25 cellular contexts compared by ENCODE assay signal in the genomic region with DNA sequence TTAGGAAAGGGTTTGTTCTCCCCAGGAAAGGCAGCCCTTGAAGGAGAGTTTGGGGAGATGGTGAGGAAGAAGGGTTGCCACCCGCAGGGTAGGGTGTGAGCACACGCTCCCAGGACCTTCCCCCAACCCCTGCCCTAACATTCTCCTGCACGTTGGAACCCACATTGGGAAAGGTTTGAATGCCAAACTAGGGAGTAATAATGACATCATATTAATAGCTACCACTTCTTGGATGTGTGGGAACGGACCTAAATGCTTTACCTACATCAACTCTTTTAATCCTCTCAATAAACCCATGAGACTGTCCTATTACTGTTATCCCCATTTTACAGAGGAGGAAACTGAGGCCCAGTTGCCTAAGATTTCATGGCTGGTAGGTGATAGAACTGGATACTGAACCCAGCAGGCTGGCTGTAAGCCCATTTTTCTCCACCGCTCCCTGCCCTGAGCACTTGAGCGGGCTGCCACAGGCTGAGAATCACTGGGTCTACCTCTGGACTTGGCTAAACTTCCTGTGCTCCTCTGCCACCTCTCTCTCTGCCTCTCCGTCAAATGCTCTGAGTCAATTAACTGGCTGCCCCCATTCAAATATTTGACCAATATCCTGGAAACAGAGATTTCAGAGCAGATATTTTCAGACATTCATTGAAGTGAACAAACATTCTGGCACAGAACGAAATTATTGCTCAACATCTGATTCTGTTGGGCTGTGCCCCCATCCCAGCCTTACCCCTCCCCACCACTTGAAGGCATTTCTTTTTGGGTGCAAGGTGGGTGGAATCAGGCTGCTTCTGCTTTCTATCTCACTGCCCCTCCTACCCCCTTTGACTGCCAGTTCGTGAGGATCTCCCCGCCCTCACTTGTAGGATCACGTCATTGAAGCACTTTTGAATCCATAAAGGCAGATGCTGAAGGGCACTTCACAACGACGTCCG.
DNase-seq lines count a peak whose midpoint lies in the region; ATAC-seq and TF ChIP-seq lines count a peak whose summit lies in the region.
"Had no signal": no experiment of that assay in that cellular context is flagged by ENCODE, and none has a peak within 500 bp of the region (broad histone marks: within the 10 kb centered on the region; RNA-seq: fewer than 3 reads in every experiment).

No MANE protein-coding gene starts in this region.

- H3K9ac ChIP-seq in SK-N-SH: no peak overlapping the region
- H3K9ac ChIP-seq: KMS-11 had no signal

- no peak for TF ChIP-seq EP300 in SK-N-SH (IDR thresholded peaks at IDR 0.05; ENCODE audit: borderline replicate concordance in 1 of 2, low read depth in 1 of 2, low read length in 1 of 2)

- no peaks in the 10 kb centered on the region for H4K20me1 ChIP-seq in SK-N-SH (ENCODE audit: insufficient read depth)

- TF ChIP-seq CTCF in NB4 (IDR thresholded peaks at IDR 0.05; ENCODE audit: low read depth, low read length): no peak
- no peak for TF ChIP-seq CTCF in lung (IDR thresholded peaks at IDR 0.05; ENCODE audit: control extremely low read depth, extremely low read depth)
- no peak for TF ChIP-seq CTCF in SK-N-SH (IDR thresholded peaks at IDR 0.05)

- H3K27ac Mint-ChIP-seq in activated T-cell treated with anti-CD3 and anti-CD28 coated beads, Interleukin-2, amount 50 U/mL, for 72 hours: no peak overlapping the region
- H3K27ac Mint-ChIP-seq: activated CD4-positive, alpha-beta T cell treated with anti-CD3 and anti-CD28 coated beads for 36 hours; activated naive CD4-positive, alpha-beta T cell treated with anti-CD3 and anti-CD28 coated beads, Interleukin-2, amount 10 ng/mL, durations not matched to agents 7 days and 5 days; CD4-positive, alpha-beta memory T cell; natural killer cell treated with Interleukin-12 subunit alpha and Interleukin-12 subunit beta and Interleukin-15 and Interleukin-18, amount 100 ng/mL, for 72 hours had no signal

- ATAC-seq in lung (ENCODE audit: insufficient read depth, low FRiP score): peak; percentile 41
- ATAC-seq in activated T-cell treated with anti-CD3 and anti-CD28 coated beads, Interleukin-2, amount 50 U/mL, for 72 hours (replicated peaks in 1 of 2): no peak
- ATAC-seq: activated CD4-positive, alpha-beta T cell treated with anti-CD3 and anti-CD28 coated beads for 36 hours; esophagus mucosa; natural killer cell treated with Interleukin-12 subunit alpha and Interleukin-12 subunit beta and Interleukin-15 and Interleukin-18, amount 100 ng/mL, for 72 hours had no signal

- no peak overlapping the region for H3K4me2 ChIP-seq in SK-N-SH
- H3K4me2 ChIP-seq: KMS-11 had no signal

- no peaks in the 10 kb centered on the region for H3K79me2 ChIP-seq in SK-N-SH (ENCODE audit: insufficient read depth)

- H3K4me3 ChIP-seq in NB4 (ENCODE audit: low read depth, low read length) (no peak overlapping the region), SJCRH30 (no peak overlapping the region), lung (no peak overlapping the region), SK-N-SH (ENCODE audit: low read depth in 2 of 2, low read length in 1 of 2) (no peak overlapping the region)
- H3K4me3 ChIP-seq: dorsolateral prefrontal cortex, psoas muscle, SJSA1 had no signal

- H2AFZ ChIP-seq in SK-N-SH (ENCODE audit: low read depth): no peak overlapping the region

- peaks cover 4% of the 10 kb centered on the region for H3K27me3 Mint-ChIP-seq in activated T-cell treated with anti-CD3 and anti-CD28 coated beads, Interleukin-2, amount 50 U/mL, for 72 hours (ENCODE audit: low read depth)

- POLR2A ChIA-PET in SK-N-SH (lab: Yijun Ruan, JAX): no interaction called here

- no peaks in the 10 kb centered on the region for H3K36me3 Mint-ChIP-seq in activated T-cell treated with anti-CD3 and anti-CD28 coated beads, Interleukin-2, amount 50 U/mL, for 72 hours (ENCODE audit: insufficient read depth in 2 of 2)
- H3K36me3 Mint-ChIP-seq: activated naive CD4-positive, alpha-beta T cell treated with anti-CD3 and anti-CD28 coated beads, Interleukin-2, amount 10 ng/mL, durations not matched to agents 7 days and 5 days; CD4-positive, alpha-beta memory T cell; natural killer cell treated with Interleukin-12 subunit alpha and Interleukin-12 subunit beta and Interleukin-15 and Interleukin-18, amount 100 ng/mL, for 72 hours had no signal

- peak overlapping the region; percentile 87 for H3K27ac ChIP-seq in SJCRH30
- no peak overlapping the region for H3K27ac ChIP-seq in lung (ENCODE audit: low read depth in 1 of 2, low read length in 1 of 2)
- no peak overlapping the region for H3K27ac ChIP-seq in SK-N-SH (ENCODE audit: low read depth in 2 of 2, low read length in 1 of 2)
- H3K27ac ChIP-seq: 22Rv1, dorsolateral prefrontal cortex, HL-60, KMS-11, psoas muscle, SJSA1 had no signal

- DNase-seq in DMS53 (lab: John Stamatoyannopoulos, UW): peak; percentile 43
- DNase-seq in DMS53 treated with DMSO at 0.1 percent for 48 hours (lab: John Stamatoyannopoulos, UW; ENCODE audit: unreplicated experiment): no peak
- peak; percentile 42 for DNase-seq in NB4 (ENCODE audit: low read depth)
- DNase-seq in SJCRH30: peak; percentile 38 to 52
- peak; percentile 35 for DNase-seq in lung (ENCODE audit: low spot score)
- no peak for DNase-seq in putamen (ENCODE audit: low spot score)
- DNase-seq in SK-N-SH: no peak
- DNase-seq in activated T-cell treated with anti-CD3 and anti-CD28 coated beads, Interleukin-2, amount 50 U/mL, for 72 hours: no peak
- DNase-seq: activated CD4-positive, alpha-beta T cell treated with anti-CD3 and anti-CD28 coated beads for 36 hours; activated CD8-positive, alpha-beta memory T cell treated with anti-CD3 and anti-CD28 coated beads, Interleukin-2, amount 50 U/mL, for 48 hours; activated naive CD4-positive, alpha-beta T cell treated with anti-CD3 and anti-CD28 coated beads, Interleukin-2, amount 10 ng/mL, durations not matched to agents 7 days and 5 days; CD4-positive, alpha-beta memory T cell; dorsolateral prefrontal cortex; EL; NCI-H1694 treated with DMSO at 0.1 percent for 48 hours; NK-92 treated with Interleukin-12 subunit alpha and Interleukin-12 subunit beta, amount 100 ng/mL, for 24 hours; psoas muscle; stimulated activated naive CD4-positive, alpha-beta T cell treated with Interleukin-2 at 50 U/mL for 16 hours; T-helper 9 cell had no signal

- H3F3A ChIP-seq in SK-N-SH (replicated peaks; ENCODE audit: insufficient read depth): no peaks in the 10 kb centered on the region

- H3K4me1 Mint-ChIP-seq in activated T-cell treated with anti-CD3 and anti-CD28 coated beads, Interleukin-2, amount 50 U/mL, for 72 hours (ENCODE audit: low read depth): no peaks in the 10 kb centered on the region
- H3K4me1 Mint-ChIP-seq: activated CD4-positive, alpha-beta T cell treated with anti-CD3 and anti-CD28 coated beads for 36 hours; activated naive CD4-positive, alpha-beta T cell treated with anti-CD3 and anti-CD28 coated beads, Interleukin-2, amount 10 ng/mL, durations not matched to agents 7 days and 5 days; CD4-positive, alpha-beta memory T cell had no signal

- no peaks in the 10 kb centered on the region for H3K9me3 Mint-ChIP-seq in activated T-cell treated with anti-CD3 and anti-CD28 coated beads, Interleukin-2, amount 50 U/mL, for 72 hours
- H3K9me3 Mint-ChIP-seq: activated naive CD4-positive, alpha-beta T cell treated with anti-CD3 and anti-CD28 coated beads, Interleukin-2, amount 10 ng/mL, durations not matched to agents 7 days and 5 days; CD4-positive, alpha-beta memory T cell; natural killer cell treated with Interleukin-12 subunit alpha and Interleukin-12 subunit beta and Interleukin-15 and Interleukin-18, amount 100 ng/mL, for 72 hours had no signal

- H3K36me3 ChIP-seq in SJCRH30 (no peaks in the 10 kb centered on the region), lung (ENCODE audit: control insufficient read depth in 2 of 2, insufficient read depth in 2 of 2, low read length in 2 of 2) (no peaks in the 10 kb centered on the region), SK-N-SH (replicated peaks in 1 of 2; ENCODE audit: control insufficient read depth in 1 of 2, insufficient read depth in 2 of 2, low read length in 1 of 2) (no peaks in the 10 kb centered on the region)
- H3K36me3 ChIP-seq: SJSA1 had no signal

- H3K9me2 ChIP-seq in SK-N-SH: no peaks in the 10 kb centered on the region

- no peak for TF ChIP-seq POLR2A in NB4 (IDR thresholded peaks at IDR 0.05; ENCODE audit: extremely low read depth, insufficient read length)

- no peak for TF ChIP-seq RAD21 in SK-N-SH (IDR thresholded peaks at IDR 0.05; ENCODE audit: low read length)

- H3K4me3 Mint-ChIP-seq in activated T-cell treated with anti-CD3 and anti-CD28 coated beads, Interleukin-2, amount 50 U/mL, for 72 hours: no peak overlapping the region
- H3K4me3 Mint-ChIP-seq: activated CD4-positive, alpha-beta T cell treated with anti-CD3 and anti-CD28 coated beads for 36 hours; activated naive CD4-positive, alpha-beta T cell treated with anti-CD3 and anti-CD28 coated beads, Interleukin-2, amount 10 ng/mL, durations not matched to agents 7 days and 5 days; CD4-positive, alpha-beta memory T cell; natural killer cell treated with Interleukin-12 subunit alpha and Interleukin-12 subunit beta and Interleukin-15 and Interleukin-18, amount 100 ng/mL, for 72 hours had no signal

- H3K4me1 ChIP-seq in SJCRH30 (peaks cover 25% of the 10 kb centered on the region), lung (ENCODE audit: control insufficient read depth in 2 of 2, insufficient read depth in 2 of 2, low read length in 2 of 2) (no peaks in the 10 kb centered on the region), SK-N-SH (ENCODE audit: control insufficient read depth in 1 of 2, insufficient read depth in 2 of 2, low read depth in 1 of 2, low read length in 1 of 2) (no peaks in the 10 kb centered on the region)
- H3K4me1 ChIP-seq: psoas muscle had no signal

- H3K27me3 ChIP-seq in SJCRH30: no peaks in the 10 kb centered on the region
- no peaks in the 10 kb centered on the region for H3K27me3 ChIP-seq in lung (ENCODE audit: control insufficient read depth, insufficient read depth)
- H3K27me3 ChIP-seq in SK-N-SH (ENCODE audit: insufficient read depth): peaks cover 11% of the 10 kb centered on the region
- H3K27me3 ChIP-seq: SJSA1 had no signal

- 45 to 56% methylated on average over 14 of the region's 14 CpGs for WGBS in lung, 2 donors
- WGBS in SK-N-SH (ENCODE audit: low lambda C conversion rate): 65% methylated on average over 14 of the region's 14 CpGs

- H3K9me3 ChIP-seq in SJCRH30 (replicated peaks) (no peaks in the 10 kb centered on the region), lung (ENCODE audit: control insufficient read depth in 2 of 2, insufficient read depth in 1 of 2, low read length in 1 of 2) (no peaks in the 10 kb centered on the region), SK-N-SH (no peaks in the 10 kb centered on the region)
- H3K9me3 ChIP-seq: psoas muscle, SJSA1 had no signal

- CTCF ChIA-PET in SK-N-SH (lab: Yijun Ruan, JAX): interaction anchor here (1.7 to 6.9 kb wide), 2 partner anchors 20 kb away, joined by 6 to 44 read pairs; no protein-coding TSS in a partner anchor

TF ChIP-seq in SK-N-SH, 30 proteins besides CTCF, POLR2A, EP300 and RAD21 (continues in another document):
- TF ChIP-seq RFX5 (IDR thresholded peaks at IDR 0.05; ENCODE audit: low read length): no peak
- no peak for TF ChIP-seq TCF12 (IDR thresholded peaks at IDR 0.05)
- no peak for TF ChIP-seq YY1 (IDR thresholded peaks at IDR 0.05; ENCODE audit: low read depth)
- no peak for TF ChIP-seq JUND (IDR thresholded peaks at IDR 0.05)
- TF ChIP-seq MEF2A (IDR thresholded peaks at IDR 0.05; ENCODE audit: borderline replicate concordance, low read depth): no peak
- no peak for TF ChIP-seq MXI1 (IDR thresholded peaks at IDR 0.05; ENCODE audit: low read depth, low read length)

Comparison
In these comparisons a context has a peak if more than half of its experiments do, and no peak if none do; other contexts are left out.
1. DNase-seq: peak in DMS53 (single experiment), NB4 (single experiment), SJCRH30 (2 of 2) and lung (single experiment); none in DMS53 treated with DMSO at 0.1 percent for 48 hours (single experiment), putamen (single experiment), SK-N-SH (single experiment) and activated T-cell treated with anti-CD3 and anti-CD28 coated beads, Interleukin-2, amount 50 U/mL, for 72 hours (0 of 2).